8 cellular contexts compared by ENCODE assay signal in the genomic region with DNA sequence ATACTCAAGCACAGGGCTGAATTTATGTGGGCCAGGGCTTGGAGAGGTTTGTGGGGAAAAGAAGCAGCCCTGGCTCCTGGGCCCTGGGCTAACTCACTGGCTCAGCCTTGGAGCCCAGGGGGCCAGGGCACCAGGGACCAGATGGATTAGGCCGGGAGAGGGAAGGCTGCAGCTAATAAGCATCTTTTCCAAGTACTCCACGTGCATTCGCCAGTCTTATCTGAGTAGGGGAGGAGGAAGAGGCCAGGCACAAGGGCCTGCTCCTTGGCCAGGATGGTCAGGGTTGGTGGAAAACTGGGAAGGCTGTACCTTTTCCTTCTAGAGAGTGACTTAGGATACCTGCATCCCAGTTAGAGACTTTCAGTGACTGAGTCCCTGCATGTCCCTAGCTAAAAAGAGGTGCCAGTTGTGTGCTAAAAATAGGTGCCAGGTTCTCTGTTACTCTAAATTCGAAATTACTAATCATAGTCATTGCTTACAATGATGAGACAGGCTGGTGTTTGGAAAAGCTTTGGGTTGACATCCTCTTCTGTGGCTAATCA. TPM values are rescaled to one million over a fixed set of nuclear protein-coding genes. Genes with fewer than 3 reads are reported as not detected.
DNase-seq lines count a peak whose midpoint lies in the region; ATAC-seq, FAIRE-seq and TF ChIP-seq lines count a peak whose summit lies in the region.

No MANE protein-coding gene starts in this region.

- no peaks in the 10 kb centered on the region for H3K9me1 ChIP-seq in endothelial cell of umbilical vein (replicated peaks; ENCODE audit: control insufficient read depth, extremely low read depth, insufficient read depth, low read length)

- dilution Hi-C loops in endothelial cell of umbilical vein (cut with MboI; ENCODE audit: extremely low pct_ligation_motif_present, low sequenced_read_pairs), result no loop called here

- no TSS peak for BruUV-seq in endothelial cell of umbilical vein (replicated peaks; lab: Mats Ljungman, UMichigan)

- intact Hi-C loops in endothelial cell of umbilical vein (cut with micrococcal nuclease) (loop anchor here (10.0 kb wide), 2 partner anchors 271 to 969 kb away; a partner anchor contains a TSS), aorta (cut with DNase I) (loop anchor here in 1 of 2 donors (10.0 kb wide), 3 partner anchors 221 to 1191 kb away; a partner anchor contains a TSS), head of caudate nucleus (cut with DNase I) (no loop called here)

- 4 to 11% methylated on average over 4 of the region's 4 CpGs for WGBS in aorta, 2 donors

- H2AFZ ChIP-seq in OCI-LY3 (ENCODE audit: low read depth, low read length), result no peak overlapping the region
- H2AFZ ChIP-seq in endothelial cell of umbilical vein (ENCODE audit: low read depth, low read length), result no peak overlapping the region
- no peak overlapping the region for H2AFZ ChIP-seq in parathyroid adenoma

- peaks cover 31% of the 10 kb centered on the region for H3K4me1 ChIP-seq in OCI-LY3 (ENCODE audit: low read length)
- H3K4me1 ChIP-seq in endothelial cell of umbilical vein (ENCODE audit: control insufficient read depth, extremely low read depth, insufficient read depth, low read length), result peaks cover 45% of the 10 kb centered on the region
- H3K4me1 ChIP-seq in parathyroid adenoma, result peaks cover 14% of the 10 kb centered on the region
- peaks cover 3 to 4% of the 10 kb centered on the region in 2 donors for H3K4me1 ChIP-seq in aorta (ENCODE audit: control insufficient read depth in 1 of 2, insufficient read depth in 2 of 2, low read length in 2 of 2)

- H3K4me2 ChIP-seq in OCI-LY3 (ENCODE audit: low read length) (peak overlapping the region; percentile 79), endothelial cell of umbilical vein (ENCODE audit: insufficient read depth, low read length) (peak overlapping the region; percentile 85), parathyroid adenoma (ENCODE audit: low read length) (peak overlapping the region; percentile 85)

- H3K4me3 ChIP-seq in OCI-LY3 (ENCODE audit: low read length), result peak overlapping the region; percentile 87
- H3K4me3 ChIP-seq in endothelial cell of umbilical vein (replicated peaks in 1 of 3; ENCODE audit: insufficient read depth in 1 of 3, low read depth in 1 of 3, low read length in 3 of 3), result peak overlapping the region; percentile 70 to 78 (median 71)
- H3K4me3 ChIP-seq in parathyroid adenoma (ENCODE audit: low read depth, low read length), result peak overlapping the region; percentile 88
- H3K4me3 ChIP-seq in aorta (ENCODE audit: low read length in 2 of 2), result peak overlapping the region in 1 of 2 donors; percentile 78

- H3K9ac ChIP-seq in OCI-LY3 (ENCODE audit: low read length) (peak overlapping the region; percentile 76), endothelial cell of umbilical vein (replicated peaks; ENCODE audit: extremely low read depth, insufficient read depth, low read length) (peak overlapping the region; percentile 40), parathyroid adenoma (no peak overlapping the region)

- no peaks in the 10 kb centered on the region for H3K27me3 ChIP-seq in OCI-LY3 (ENCODE audit: low read depth, low read length)
- H3K27me3 ChIP-seq in endothelial cell of umbilical vein (ENCODE audit: control insufficient read depth in 2 of 2, insufficient read depth in 2 of 2, low read length in 2 of 2), result no peaks in the 10 kb centered on the region
- H3K27me3 ChIP-seq in parathyroid adenoma (ENCODE audit: control insufficient read depth, insufficient read depth, low read length), result no peaks in the 10 kb centered on the region
- no peaks in the 10 kb centered on the region for H3K27me3 ChIP-seq in aorta (ENCODE audit: control insufficient read depth in 1 of 2, insufficient read depth in 2 of 2, low read length in 1 of 2)

- POLR2A ChIA-PET in endothelial cell of umbilical vein (lab: Charles Lee), result interaction anchor here (0.9 to 1.8 kb wide), 2 partner anchors 11 to 84 kb away, joined by 3 to 6 read pairs; no protein-coding TSS in a partner anchor

- H3K9me3 ChIP-seq in OCI-LY3 (ENCODE audit: insufficient read depth, low read length), result no peaks in the 10 kb centered on the region
- no peaks in the 10 kb centered on the region for H3K9me3 ChIP-seq in endothelial cell of umbilical vein (replicated peaks; ENCODE audit: control insufficient read depth, insufficient read depth, low read length)
- H3K9me3 ChIP-seq in parathyroid adenoma (ENCODE audit: control insufficient read depth, low read length), result no peaks in the 10 kb centered on the region
- no peaks in the 10 kb centered on the region for H3K9me3 ChIP-seq in aorta (ENCODE audit: control insufficient read depth, low read length)

- no peak overlapping the region for H3K27ac ChIP-seq in OCI-LY3 (ENCODE audit: low read length)
- no peak overlapping the region for H3K27ac ChIP-seq in endothelial cell of umbilical vein (ENCODE audit: insufficient read depth, low read depth, low read length)
- no peak overlapping the region for H3K27ac ChIP-seq in parathyroid adenoma
- H3K27ac ChIP-seq in aorta (ENCODE audit: low read depth in 1 of 2, low read length in 2 of 2), result no peak overlapping the region

- H4K20me1 ChIP-seq in OCI-LY3 (ENCODE audit: insufficient read depth, low read length) (peaks cover 40% of the 10 kb centered on the region), endothelial cell of umbilical vein (replicated peaks; ENCODE audit: control insufficient read depth, extremely low read depth, insufficient read depth, low read length) (no peaks in the 10 kb centered on the region)

- no peak for ATAC-seq in aorta (ENCODE audit: low FRiP score)
- no peak for ATAC-seq in HG02798 (IDR thresholded peaks at IDR 0.05; ENCODE audit: poor library complexity, unreplicated experiment)
- ATAC-seq in HG02840 (IDR thresholded peaks at IDR 0.05; ENCODE audit: low FRiP score, unreplicated experiment), result no peak

- H3K79me2 ChIP-seq in OCI-LY3 (ENCODE audit: low read length), result peaks cover 96% of the 10 kb centered on the region
- H3K79me2 ChIP-seq in endothelial cell of umbilical vein (ENCODE audit: control insufficient read depth, insufficient read depth, low read length), result peaks cover 84% of the 10 kb centered on the region
- H3K79me2 ChIP-seq in parathyroid adenoma, result peaks cover 45% of the 10 kb centered on the region

- no peak for TF ChIP-seq POLR2A in endothelial cell of umbilical vein (IDR thresholded peaks at IDR 0.05; ENCODE audit: low read depth, low read length)

- DNase-seq in Daoy (ENCODE audit: low read depth) (peak; percentile 15), endothelial cell of umbilical vein (ENCODE audit: low read depth, low spot score) (no peak), aorta (no peak), head of caudate nucleus (no peak)

- no peak for TF ChIP-seq CTCF in OCI-LY3 (IDR thresholded peaks at IDR 0.05; ENCODE audit: low read depth, low read length)
- TF ChIP-seq CTCF in endothelial cell of umbilical vein (IDR thresholded peaks at IDR 0.05; ENCODE audit: extremely low read depth in 1 of 2, insufficient read depth in 1 of 2, low read depth in 1 of 2, low read length in 2 of 2), result no peak
- no peak for TF ChIP-seq CTCF in parathyroid adenoma (IDR thresholded peaks at IDR 0.05)

- no peak for FAIRE-seq in endothelial cell of umbilical vein (lab: Jason Lieb, UNC)

- CTCF ChIA-PET in endothelial cell of umbilical vein (lab: Charles Lee), result interaction anchor here (0.7 to 4.6 kb wide), 11 partner anchors 9 to 109 kb away, joined by 3 to 33 read pairs (median 4); no protein-coding TSS in a partner anchor

- H3K36me3 ChIP-seq in OCI-LY3 (replicated peaks; ENCODE audit: low read depth, low read length) (peaks cover 15% of the 10 kb centered on the region), endothelial cell of umbilical vein (ENCODE audit: control insufficient read depth in 2 of 2, extremely low read depth in 1 of 2, insufficient read depth in 2 of 2, low read length in 2 of 2) (no peaks in the 10 kb centered on the region), parathyroid adenoma (ENCODE audit: control insufficient read depth, insufficient read depth, low read length) (no peaks in the 10 kb centered on the region), aorta (ENCODE audit: control insufficient read depth in 1 of 2, insufficient read depth in 2 of 2, low read length in 1 of 2) (no peaks in the 10 kb centered on the region)

TF ChIP-seq in endothelial cell of umbilical vein, 7 proteins besides CTCF, POLR2A, EP300 and RAD21 (continues in another document):
- TF ChIP-seq FOS (IDR thresholded peaks at IDR 0.05; ENCODE audit: borderline replicate concordance, insufficient read depth, low read length) (no peak), POLR2AphosphoS5 (IDR thresholded peaks at IDR 0.05; ENCODE audit: insufficient read depth, low read depth, low read length) (no peak), GATA2 (IDR thresholded peaks at IDR 0.05; ENCODE audit: insufficient read depth, insufficient read length, low read depth, low read length) (no peak), JUN (IDR thresholded peaks at IDR 0.05; ENCODE audit: borderline replicate concordance, insufficient read depth, insufficient read length, low read depth) (no peak)

RNA-seq across cellular contexts. Expression of a gene that starts 1.3 kb away (rescaled TPM):
- 90.1 and 93.3 TPM in 2 replicates for total RNA-seq in Daoy (2014; rRNA removed; shearing (Covaris generic))
- 50.9 and 52.0 TPM in 2 replicates for total RNA-seq in endothelial cell of umbilical vein
- 27.1 and 42.6 TPM in 2 replicates for polyA plus RNA-seq in endothelial cell of umbilical vein
- 38.9 and 47.8 TPM in 2 replicates for polyA plus RNA-seq in endothelial cell of umbilical vein (2011; cell fraction: cytosol; rRNA removed)
- polyA plus RNA-seq in endothelial cell of umbilical vein (2011; cell fraction: nucleus; rRNA removed), result 13.7 and 18.6 TPM in 2 replicates
- 40.2 and 60.5 TPM in 2 replicates for polyA plus RNA-seq in endothelial cell of umbilical vein (2012)
- 12.5 and 16.9 TPM in 2 replicates for polyA minus RNA-seq in endothelial cell of umbilical vein
- 22.4 TPM for polyA minus RNA-seq in endothelial cell of umbilical vein (2011; cell fraction: cytosol; rRNA and poly(A)+ RNA removed)
- 4.7 and 9.0 TPM in 2 replicates for polyA minus RNA-seq in endothelial cell of umbilical vein (2011; cell fraction: nucleus; rRNA and poly(A)+ RNA removed)
- 10 to 100 TPM; 20.1 to 22.4 TPM for total RNA-seq in aorta
- 10 to 100 TPM; 41.9 to 54.2 TPM for polyA plus RNA-seq in aorta

RNA-seq across cellular contexts. Expression of a gene that starts 19.7 kb away (rescaled TPM):
- 0.54 and 1.5 TPM in 2 replicates for total RNA-seq in Daoy (2014; rRNA removed; shearing (Covaris generic))
- total RNA-seq in endothelial cell of umbilical vein, result 18.8 and 19.1 TPM in 2 replicates
- 2.6 and 3.0 TPM in 2 replicates for polyA plus RNA-seq in endothelial cell of umbilical vein
- 2.8 and 3.1 TPM in 2 replicates for polyA plus RNA-seq in endothelial cell of umbilical vein (2011; cell fraction: cytosol; rRNA removed)
- 11.8 and 12.8 TPM in 2 replicates for polyA plus RNA-seq in endothelial cell of umbilical vein (2011; cell fraction: nucleus; rRNA removed)
- 2.7 and 3.3 TPM in 2 replicates for polyA plus RNA-seq in endothelial cell of umbilical vein (2012)
- polyA minus RNA-seq in endothelial cell of umbilical vein, result 8.7 and 9.0 TPM in 2 replicates
- 0.20 TPM for polyA minus RNA-seq in endothelial cell of umbilical vein (2011; cell fraction: cytosol; rRNA and poly(A)+ RNA removed)
- 11.5 and 12.4 TPM in 2 replicates for polyA minus RNA-seq in endothelial cell of umbilical vein (2011; cell fraction: nucleus; rRNA and poly(A)+ RNA removed)
- total RNA-seq in aorta, result 10 to 100 TPM; 39.1 to 61.5 TPM
- 1 to 10 TPM; 3.0 to 6.9 TPM for polyA plus RNA-seq in aorta
